In genomic region chr19:31701146-31701545, GRCh38 we compare ENCODE assay signal across 7 cellular contexts.
"Had no signal": no experiment of that assay in that cellular context is flagged by ENCODE, and none has a peak within 500 bp of the region (broad histone marks: within the 10 kb centered on the region; RNA-seq: fewer than 3 reads in every experiment).

No MANE protein-coding gene starts in this region.

- H3K9me3 ChIP-seq: HAP-1 had no signal

- H3K36me3 ChIP-seq: HAP-1 had no signal

- H3K4me1 Mint-ChIP-seq: GM23338 had no signal

- H3K27ac Mint-ChIP-seq: GM23338 had no signal

- H3K4me1 ChIP-seq: HAP-1 had no signal

- H3K4me3 Mint-ChIP-seq: GM23338 had no signal

- H3K4me3 ChIP-seq: GM23338, HAP-1, K562 had no signal

- H3K9me3 Mint-ChIP-seq: GM23338 had no signal

- DNase-seq: H7, IMR-90, KG1 had no signal

- ATAC-seq: GM23338, HCT116, K562 had no signal
